ENCODE assay signal across 31 cellular contexts in genomic region chr17:70819183-70819582, GRCh38.
"Had no signal": no experiment of that assay in that cellular context is flagged by ENCODE, and none has a peak within 500 bp of the region (broad histone marks: within the 10 kb centered on the region; RNA-seq: fewer than 3 reads in every experiment).

No MANE protein-coding gene starts in this region.

- FAIRE-seq: astrocyte had no signal

- ATAC-seq: activated CD8-positive, alpha-beta T cell treated with anti-CD3 and anti-CD28 coated beads for 36 hours; activated T-cell treated with anti-CD3 and anti-CD28 coated beads, Interleukin-2, amount 50 U/mL, for 4 hours; activated T-cell treated with anti-CD3 and anti-CD28 coated beads, Interleukin-2, amount 50 U/mL, for 72 hours; activated T-helper 17 cell treated with anti-CD3 and anti-CD28 coated beads, Interleukin-2, amount 50 U/mL, for 72 hours; body of pancreas had no signal

- H3K4me1 ChIP-seq: adrenal gland, body of pancreas, breast epithelium had no signal

- DNase-seq: activated B cell treated with CpG ODN at 0.5 μM for 24 hours; activated CD4-positive, alpha-beta memory T cell treated with anti-CD3 and anti-CD28 coated beads for 36 hours; activated CD4-positive, alpha-beta T cell treated with anti-CD3 and anti-CD28 coated beads for 4 hours; activated CD4-positive, alpha-beta T cell treated with anti-CD3 and anti-CD28 coated beads, Interleukin-2, amount 10 ng/mL, durations not matched to agents 24 days and 14 days; activated CD4-positive, alpha-beta T cell treated with anti-CD3 and anti-CD28 coated beads, Interleukin-2, amount 50 U/mL, for 1 hour; activated CD4-positive, alpha-beta T cell treated with anti-CD3 and anti-CD28 coated beads, Interleukin-2, amount 50 U/mL, for 4 hours; activated CD4-positive, CD25-positive, alpha-beta regulatory T cell treated with anti-CD3 and anti-CD28 coated beads, Interleukin-2, amount 50 U/mL, for 72 hours; activated CD8-positive, alpha-beta memory T cell treated with anti-CD3 and anti-CD28 coated beads, Interleukin-2, amount 50 U/mL, for 4 hours; activated CD8-positive, alpha-beta T cell treated with anti-CD3 and anti-CD28 coated beads for 36 hours; activated effector memory CD4-positive, alpha-beta T cell treated with anti-CD3 and anti-CD28 coated beads, Interleukin-2, amount 50 U/mL, for 16 hours; activated gamma-delta T cell treated with Interleukin-2 at 50 U/mL for 16 hours; activated naive CD4-positive, alpha-beta T cell; activated naive CD4-positive, alpha-beta T cell treated with anti-CD3 and anti-CD28 coated beads for 36 hours; activated naive CD8-positive, alpha-beta T cell treated with anti-CD3 and anti-CD28 coated beads for 36 hours; activated T-cell treated with anti-CD3 and anti-CD28 coated beads for 4 hours; activated T-cell treated with anti-CD3 and anti-CD28 coated beads, Interleukin-2, amount 50 U/mL, for 1 hour; activated T-cell treated with anti-CD3 and anti-CD28 coated beads, Interleukin-2, amount 50 U/mL, for 4 hours; activated T-cell treated with anti-CD3 and anti-CD28 coated beads, Interleukin-2, amount 50 U/mL, for 72 hours; adrenal gland; amniotic stem cell; aorta; body of pancreas; brain microvascular endothelial cell; central memory CD4-positive, alpha-beta T cell; T-helper 1 cell; T-helper 2 cell; T-helper 9 cell had no signal

- H3K27me3 ChIP-seq: adrenal gland, body of pancreas, brain microvascular endothelial cell, breast epithelium had no signal

- H3K4me3 ChIP-seq: adrenal gland, body of pancreas, breast epithelium had no signal

- H3K27ac ChIP-seq: adrenal gland, body of pancreas, brain microvascular endothelial cell, breast epithelium, VCaP had no signal

- H3K9me3 ChIP-seq: adrenal gland, body of pancreas had no signal

- H3K36me3 ChIP-seq: adrenal gland, brain microvascular endothelial cell, breast epithelium had no signal
